31 cellular contexts compared by ENCODE assay signal in the genomic region with DNA sequence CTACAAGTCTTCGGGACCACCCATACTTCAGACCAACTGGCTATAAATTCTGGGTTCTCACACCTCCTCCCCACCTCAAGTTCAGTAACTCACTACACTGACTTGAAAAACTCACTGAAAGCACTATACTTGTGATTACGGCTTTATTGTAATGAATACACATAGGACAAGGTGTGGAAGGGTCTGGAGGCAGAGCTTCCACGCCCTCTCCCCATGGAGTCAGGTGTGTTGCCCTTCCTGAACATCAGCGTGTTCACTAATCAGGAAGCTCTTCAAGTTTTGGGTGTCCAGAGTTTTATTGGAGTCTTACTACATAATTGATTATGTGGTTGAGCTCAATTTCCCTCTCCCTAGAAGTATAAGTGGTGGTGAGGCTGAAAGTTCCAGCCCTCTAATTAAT.
"Had no signal": no experiment of that assay in that cellular context is flagged by ENCODE, and none has a peak within 500 bp of the region (broad histone marks: within the 10 kb centered on the region; RNA-seq: fewer than 3 reads in every experiment).

No MANE protein-coding gene starts in this region.

- FAIRE-seq: keratinocyte, pancreas, urothelium cell line had no signal

- DNase-seq: heart left ventricle; kidney glomerular epithelial cell; left cardiac atrium; left ventricle myocardium inferior; mesendoderm; naive thymus-derived CD8-positive, alpha-beta T cell; nucleus accumbens; pancreas; posterior cingulate gyrus; retina; right cardiac atrium; stimulated activated CD4-positive, alpha-beta T cell treated with anti-CD3 and anti-CD28 coated beads, Interleukin-12 subunit alpha, Interleukin-12 subunit beta, amount 100 ng/mL, for 4 hours; stimulated activated CD4-positive, alpha-beta T cell treated with anti-CD3 and anti-CD28 coated beads, Interleukin-15, amount 100 ng/mL, for 24 hours; stimulated activated CD4-positive, alpha-beta T cell treated with anti-CD3 and anti-CD28 coated beads, Interleukin-2, amount 100 ng/mL, for 24 hours; stimulated activated CD4-positive, alpha-beta T cell treated with anti-CD3 and anti-CD28 coated beads, Interleukin-4, amount 100 ng/mL, for 1 hour; stimulated activated naive B cell treated with anti-CD40 and anti-IgM and Interleukin-4, amounts not matched to agents 10 μg/mL and 1 μg/mL and 100 μg/mL, for 72 hours; stimulated activated naive CD8-positive, alpha-beta T cell treated with anti-CD3 and anti-CD28 coated beads, Interleukin-15, Interleukin-2, amounts not matched to agents 100 U/mL and 50 U/mL, for 24 hours; stomach; testis; thyroid gland; trophoblast cell; upper lobe of right lung had no signal

- H3K27ac ChIP-seq: heart left ventricle, left ventricle myocardium inferior, pancreas, prostate gland, skin epidermis, stomach, testis, thyroid gland, upper lobe of right lung had no signal

- H3K4me3 Mint-ChIP-seq: mesothelial cell of epicardium; naive thymus-derived CD8-positive, alpha-beta T cell; nephron; neural crest cell; stimulated activated naive B cell treated with anti-CD40 and anti-IgM and Interleukin-4, amounts not matched to agents 10 μg/mL and 1 μg/mL and 100 μg/mL, for 72 hours had no signal

- H3K9me3 Mint-ChIP-seq: mesothelial cell of epicardium; naive thymus-derived CD8-positive, alpha-beta T cell; nephron; neural crest cell; stimulated activated naive B cell treated with anti-CD40 and anti-IgM and Interleukin-4, amounts not matched to agents 10 μg/mL and 1 μg/mL and 100 μg/mL, for 72 hours had no signal

- H3K27me3 ChIP-seq: heart left ventricle, pancreas, stomach, testis, thyroid gland, upper lobe of right lung had no signal

- H3K9me3 ChIP-seq: heart left ventricle, left ventricle myocardium inferior, pancreas, prostate gland, stomach, testis, thyroid gland, upper lobe of right lung had no signal

- H3K4me1 ChIP-seq: pancreas, prostate gland, testis, thyroid gland had no signal

- H3K27me3 Mint-ChIP-seq: naive thymus-derived CD8-positive, alpha-beta T cell; stimulated activated naive B cell treated with anti-CD40 and anti-IgM and Interleukin-4, amounts not matched to agents 10 μg/mL and 1 μg/mL and 100 μg/mL, for 72 hours had no signal

- H3K36me3 ChIP-seq: prostate gland had no signal

- H3K4me1 Mint-ChIP-seq: mesothelial cell of epicardium; naive thymus-derived CD8-positive, alpha-beta T cell had no signal

- H3K27ac Mint-ChIP-seq: mesothelial cell of epicardium; naive thymus-derived CD8-positive, alpha-beta T cell; stimulated activated naive B cell treated with anti-CD40 and anti-IgM and Interleukin-4, amounts not matched to agents 10 μg/mL and 1 μg/mL and 100 μg/mL, for 72 hours had no signal

- ATAC-seq: heart left ventricle; left cardiac atrium; naive thymus-derived CD8-positive, alpha-beta T cell; pancreas; right cardiac atrium; sciatic nerve; stimulated activated naive B cell treated with anti-CD40 and anti-IgM and Interleukin-4, amounts not matched to agents 10 μg/mL and 1 μg/mL and 100 μg/mL, for 72 hours; stimulated activated naive CD8-positive, alpha-beta T cell treated with anti-CD3 and anti-CD28 coated beads, Interleukin-15, Interleukin-2, amounts not matched to agents 100 U/mL and 50 U/mL, for 24 hours; upper lobe of right lung had no signal

- H3K4me3 ChIP-seq: heart left ventricle, left ventricle myocardium inferior, lung, pancreas, prostate gland, skin epidermis, stomach, testis, thyroid gland, upper lobe of right lung had no signal
